ENCODE assay signal across 7 cellular contexts in genomic region chr4:67702166-67702565, GRCh38. TPM values are rescaled to one million over a fixed set of nuclear protein-coding genes. Genes with fewer than 3 reads are reported as not detected.
DNase-seq lines count a peak whose midpoint lies in the region; TF ChIP-seq lines count a peak whose summit lies in the region.

No MANE protein-coding gene starts in this region.

- H3K79me2 ChIP-seq in MM.1S (ENCODE audit: low read length) = peaks cover 64% of the 10 kb centered on the region

- H2AFZ ChIP-seq in MM.1S (ENCODE audit: low read length) = no peak overlapping the region
- peak overlapping the region; percentile 95 for H2AFZ ChIP-seq in neuronal stem cell (ENCODE audit: low read length)

- intact Hi-C loops in lower leg skin (cut with DNase I; ENCODE audit: low total_unique reads) = no loop called here

- H3K27me3 ChIP-seq in MM.1S (replicated peaks; ENCODE audit: insufficient read depth, low read length) (no peaks in the 10 kb centered on the region), duodenal mucosa (ENCODE audit: control insufficient read depth in 1 of 2, insufficient read depth in 2 of 2, low read length in 2 of 2) (no peaks in the 10 kb centered on the region), neuronal stem cell (ENCODE audit: control insufficient read depth in 3 of 3, insufficient read depth in 3 of 3, low read depth in 1 of 3, low read length in 3 of 3) (no peaks in the 10 kb centered on the region)

- H4K20me1 ChIP-seq in MM.1S (ENCODE audit: insufficient read depth, low read length) = no peaks in the 10 kb centered on the region

- no peak overlapping the region for H2BK5ac ChIP-seq in neuronal stem cell (ENCODE audit: low read length)

- H3K14ac ChIP-seq in neuronal stem cell (ENCODE audit: low read length) = no peak overlapping the region

- no peaks in the 10 kb centered on the region for H3K79me1 ChIP-seq in neuronal stem cell (ENCODE audit: low read depth, low read length)

- peaks cover 10% of the 10 kb centered on the region for H3F3A ChIP-seq in MM.1S (ENCODE audit: insufficient read depth, low read length)

- no peak overlapping the region for H4K8ac ChIP-seq in neuronal stem cell (ENCODE audit: low read depth, low read length)

- no peak overlapping the region for H2BK15ac ChIP-seq in neuronal stem cell (ENCODE audit: low read length)

- no peak overlapping the region for H4K91ac ChIP-seq in neuronal stem cell (ENCODE audit: low read depth, low read length, poor library complexity)

- H3K36me3 ChIP-seq in MM.1S (replicated peaks; ENCODE audit: insufficient read depth, low read length) = no peaks in the 10 kb centered on the region
- no peaks in the 10 kb centered on the region for H3K36me3 ChIP-seq in duodenal mucosa (ENCODE audit: control insufficient read depth in 1 of 2, insufficient read depth in 2 of 2, low read length in 2 of 2)
- peaks cover 0 to 9% of the 10 kb centered on the region in 2 donors for H3K36me3 ChIP-seq in neuronal stem cell (replicated peaks in 1 of 2; ENCODE audit: control insufficient read depth in 2 of 2, insufficient read depth in 2 of 2, low read length in 2 of 2)

- no peak overlapping the region for H3K4ac ChIP-seq in neuronal stem cell (ENCODE audit: low read length)

- TF ChIP-seq CTCF in GM12864 (IDR thresholded peaks at IDR 0.05; ENCODE audit: low read depth, low read length, missing control alignments) (no peak), MM.1S (IDR thresholded peaks at IDR 0.05; ENCODE audit: low read length) (no peak), lower leg skin (IDR thresholded peaks at IDR 0.05) (no peak)

- H3K18ac ChIP-seq in neuronal stem cell (ENCODE audit: low read length) = no peak overlapping the region

- no peak overlapping the region for H2AK5ac ChIP-seq in neuronal stem cell (ENCODE audit: low read depth, low read length)

- H3K9me2 ChIP-seq in MM.1S (replicated peaks; ENCODE audit: insufficient read depth, low read length) = no peaks in the 10 kb centered on the region

- H3K9me3 ChIP-seq in MM.1S (replicated peaks; ENCODE audit: insufficient read depth, low read length) = no peaks in the 10 kb centered on the region
- H3K9me3 ChIP-seq in duodenal mucosa (ENCODE audit: control insufficient read depth in 1 of 2, low read length in 2 of 2) = no peaks in the 10 kb centered on the region
- peaks cover 0 to 4% of the 10 kb centered on the region in 2 donors for H3K9me3 ChIP-seq in neuronal stem cell (replicated peaks in 1 of 2; ENCODE audit: control insufficient read depth in 2 of 2, insufficient read depth in 1 of 2, low read depth in 1 of 2, low read length in 2 of 2)

- H3K4me3 ChIP-seq in GM12864 (ENCODE audit: low read depth, low read length) = peak overlapping the region; percentile 100; the same call in 1 of the 2 replicates
- peak overlapping the region; percentile 87 for H3K4me3 ChIP-seq in MM.1S (ENCODE audit: low read length)
- H3K4me3 ChIP-seq in duodenal mucosa (ENCODE audit: low read depth in 1 of 2, low read length in 2 of 2) = peak overlapping the region; percentile 94 to 98
- H3K4me3 ChIP-seq in neuronal stem cell (ENCODE audit: low read length in 2 of 2) = peak overlapping the region in 1 of 2 donors; percentile 67
- H3K4me3 ChIP-seq in lower leg skin (ENCODE audit: low read depth, poor library complexity, severe bottlenecking) = no peak overlapping the region

- H2BK12ac ChIP-seq in neuronal stem cell (ENCODE audit: low read length) = no peak overlapping the region

- peak overlapping the region; percentile 78 for H3K4me2 ChIP-seq in MM.1S (ENCODE audit: low read depth, low read length)
- no peak overlapping the region for H3K4me2 ChIP-seq in neuronal stem cell (ENCODE audit: insufficient read depth, low read length, poor library complexity, severe bottlenecking)

- TF ChIP-seq POLR2A in lower leg skin (IDR thresholded peaks at IDR 0.05) = no peak

- no peak overlapping the region for H3K23ac ChIP-seq in neuronal stem cell (ENCODE audit: low read depth, low read length, poor library complexity)

- no peak overlapping the region for H2BK120ac ChIP-seq in neuronal stem cell (ENCODE audit: low read depth, low read length)

- DNase-seq in GM12864 (ENCODE audit: low read depth) (no peak), MM.1S (no peak), neuronal stem cell (ENCODE audit: low spot score) (no peak), lower leg skin (ENCODE audit: low spot score in 2 of 2) (no peak), cerebellum (ENCODE audit: low spot score) (no peak)
- DNase-seq in effector CD4-positive, alpha-beta T cell = no peak

- H3K27ac ChIP-seq in MM.1S (ENCODE audit: low read length) (no peak overlapping the region), duodenal mucosa (ENCODE audit: low read depth, low read length) (no peak overlapping the region), neuronal stem cell (replicated peaks; ENCODE audit: low read length) (no peak overlapping the region)

- H3K9ac ChIP-seq in MM.1S (ENCODE audit: low read length) (no peak overlapping the region), duodenal mucosa (ENCODE audit: low read depth in 1 of 2, low read length in 2 of 2) (no peak overlapping the region), neuronal stem cell (ENCODE audit: low read depth, low read length, poor library complexity) (no peak overlapping the region)

- H3K4me1 ChIP-seq in MM.1S (ENCODE audit: low read length) (peaks cover 7% of the 10 kb centered on the region), duodenal mucosa (ENCODE audit: control insufficient read depth in 1 of 2, insufficient read depth in 2 of 2, low read length in 2 of 2) (peaks cover 0 to 12% of the 10 kb centered on the region in 2 donors), neuronal stem cell (ENCODE audit: control insufficient read depth in 2 of 2, insufficient read depth in 1 of 2, low read depth in 1 of 2, low read length in 2 of 2) (peaks cover 4 to 5% of the 10 kb centered on the region in 2 donors)

- 100% methylated on average over 1 of the region's 2 CpGs; no CpG with 5 or more reads in 1 of the 2 donors for WGBS in neuronal stem cell (ENCODE audit: extremely low coverage in 2 of 2, insufficient read length in 2 of 2, insufficient replicate concordance in 1 of 2), 2 donors
- 85 to 91% methylated on average over 2 of the region's 2 CpGs for WGBS in lower leg skin, 2 donors

RNA-seq across cellular contexts. Expression of gene UBA6, which starts 1.2 kb away (rescaled TPM):
- polyA plus RNA-seq in neuronal stem cell (2013, experiment 1 of 2) = 31.1 TPM
- 29.9 TPM for polyA plus RNA-seq in neuronal stem cell (2013, experiment 2 of 2)
- total RNA-seq in lower leg skin = 10 to 100 TPM; 37.0 to 59.9 (median 43.4) TPM
- 102 TPM for total RNA-seq in cerebellum

RNA-seq across cellular contexts. Expression of gene GNRHR, which starts 52.0 kb away (rescaled TPM):
- not detected for polyA plus RNA-seq in neuronal stem cell (2013, experiment 1 of 2)
- polyA plus RNA-seq in neuronal stem cell (2013, experiment 2 of 2) = not detected
- total RNA-seq in lower leg skin (not detected), cerebellum (not detected)
